Comparison of ENCODE assay signal across 25 cellular contexts in genomic region chr9:98755006-98755618, GRCh38. TPM values are rescaled to one million over a fixed set of nuclear protein-coding genes. Genes with fewer than 3 reads are reported as not detected.
"Had no signal": no experiment of that assay in that cellular context is flagged by ENCODE, and none has a peak within 500 bp of the region (broad histone marks: within the 10 kb centered on the region; RNA-seq: fewer than 3 reads in every experiment).

No MANE protein-coding gene starts in this region.

- DNase-seq: activated CD4-positive, alpha-beta T cell treated with anti-CD3 and anti-CD28 coated beads for 1 hour; activated CD4-positive, alpha-beta T cell treated with anti-CD3 and anti-CD28 coated beads, Interleukin-2, amount 10 ng/mL, durations not matched to agents 7 days and 5 days; activated CD8-positive, alpha-beta T cell treated with anti-CD3 and anti-CD28 coated beads for 36 hours; activated gamma-delta T cell treated with Interleukin-2 at 50 U/mL for 16 hours; activated T-cell treated with anti-CD3 and anti-CD28 coated beads, Interleukin-2, amount 50 U/mL, for 4 hours; effector CD8-positive, alpha-beta T cell; foreskin keratinocyte; heart right ventricle; islet precursor cell; left ventricle myocardium inferior; mesendoderm; natural killer cell; posterior cingulate gyrus; right cardiac atrium; spleen; stimulated activated CD4-positive, alpha-beta T cell treated with anti-CD3 and anti-CD28 coated beads, Interleukin-2, amount 100 ng/mL, for 48 hours; stomach; T-helper 17 cell; T1000; thyroid gland; upper lobe of right lung had no signal

- H3K27me3 ChIP-seq: breast epithelium, foreskin keratinocyte, heart right ventricle, spleen, stomach, thyroid gland, upper lobe of right lung had no signal

- H3K4me3 ChIP-seq: breast epithelium, heart right ventricle, left ventricle myocardium inferior, lung, spleen, stomach, thyroid gland, upper lobe of right lung had no signal

- ATAC-seq: activated CD8-positive, alpha-beta T cell treated with anti-CD3 and anti-CD28 coated beads for 36 hours; activated T-cell treated with anti-CD3 and anti-CD28 coated beads, Interleukin-2, amount 50 U/mL, for 4 hours; activated T-helper 17 cell treated with anti-CD3 and anti-CD28 coated beads, Interleukin-2, amount 50 U/mL, for 72 hours; foreskin keratinocyte; heart right ventricle; natural killer cell; right cardiac atrium; stimulated activated effector memory CD8-positive, alpha-beta T cell treated with anti-CD3 and anti-CD28 coated beads, Interleukin-12 subunit alpha, Interleukin-12 subunit beta, amount 100 ng/mL, for 72 hours; T-helper 17 cell; upper lobe of right lung had no signal

- H3K36me3 ChIP-seq: breast epithelium had no signal

- H3K4me1 ChIP-seq: breast epithelium, foreskin keratinocyte, left ventricle myocardium inferior, stomach, thyroid gland, upper lobe of right lung had no signal

- H3K27ac ChIP-seq: breast epithelium, foreskin keratinocyte, heart right ventricle, left ventricle myocardium inferior, spleen, stomach, thyroid gland, upper lobe of right lung had no signal

- H3K9me3 ChIP-seq: thyroid gland, upper lobe of right lung had no signal

RNA-seq across cellular contexts. Expression of gene GABBR2, which starts 46.4 kb away (rescaled TPM):
- total RNA-seq: activated CD4-positive, alpha-beta T cell treated with anti-CD3 and anti-CD28 coated beads, Interleukin-2, amount 10 ng/mL, durations not matched to agents 7 days and 5 days; activated CD8-positive, alpha-beta T cell treated with anti-CD3 and anti-CD28 coated beads for 36 hours; activated T-cell treated with anti-CD3 and anti-CD28 coated beads, Interleukin-2, amount 50 U/mL, for 4 hours; activated T-helper 17 cell treated with anti-CD3 and anti-CD28 coated beads, Interleukin-2, amount 50 U/mL, for 72 hours; breast epithelium; foreskin keratinocyte; natural killer cell; right cardiac atrium; T-helper 17 cell had no signal
